ENCODE assay signal across 17 cellular contexts in genomic region chr12:47028981-47029708, GRCh38. TPM values are rescaled to one million over a fixed set of nuclear protein-coding genes. Genes with fewer than 3 reads are reported as not detected.
DNase-seq lines count a peak whose midpoint lies in the region; ATAC-seq, FAIRE-seq and TF ChIP-seq lines count a peak whose summit lies in the region.
"Had no signal": no experiment of that assay in that cellular context is flagged by ENCODE, and none has a peak within 500 bp of the region (broad histone marks: within the 10 kb centered on the region; RNA-seq: fewer than 3 reads in every experiment).

No MANE protein-coding gene starts in this region.

- 75% methylated on average over 4 of the region's 4 CpGs for WGBS in mammary epithelial cell (ENCODE audit: low coverage, missing lambda C conversion rate)
- WGBS in IMR-90 (ENCODE audit: extremely low coverage in 2 of 2, insufficient read length in 1 of 2), 2 experiments = 100% methylated on average over 1 of the region's 4 CpGs; no CpG with 5 or more reads in 1 of the 2 experiments
- 27% methylated on average over 4 of the region's 4 CpGs for WGBS in SK-N-SH (ENCODE audit: low lambda C conversion rate)
- 66 to 95% (median 82%) methylated on average over 4 of the region's 4 CpGs for WGBS in small intestine, 3 donors
- 93% methylated on average over 2 of the region's 4 CpGs for WGBS in mesenchymal stem cell

- H3K4ac ChIP-seq in IMR-90 (ENCODE audit: low read depth, low read length) (0 out of 2 replicates have a peak overlapping the region, but pooled peaks have one; percentile 30), mesenchymal stem cell (ENCODE audit: low read depth in 1 of 2, low read length in 2 of 2) (no peak overlapping the region)

- H3K14ac ChIP-seq in IMR-90 (replicated peaks; ENCODE audit: low read depth, low read length) (peak overlapping the region; percentile 64), mesenchymal stem cell (ENCODE audit: low read length in 2 of 2) (no peak overlapping the region)

- no peak overlapping the region for H3K27ac Mint-ChIP-seq in MCF 10A (ENCODE audit: low read depth, unreplicated experiment)
- H3K27ac Mint-ChIP-seq: B cell; CD4-positive, alpha-beta T cell; GM23338 had no signal

- H3F3A ChIP-seq in SK-N-SH (replicated peaks; ENCODE audit: insufficient read depth) = no peaks in the 10 kb centered on the region

- no peaks in the 10 kb centered on the region for H3K36me3 Mint-ChIP-seq in MCF 10A (ENCODE audit: insufficient read depth, unreplicated experiment)

- H2BK20ac ChIP-seq in IMR-90 (ENCODE audit: low read depth, low read length) = no peak overlapping the region

- no peak for FAIRE-seq in small intestine (lab: Jason Lieb, UNC)
- FAIRE-seq: G401.6, GM12891 had no signal

- H3K79me1 ChIP-seq in IMR-90 (ENCODE audit: low read depth in 1 of 2, low read length in 2 of 2) (no peaks in the 10 kb centered on the region), mesenchymal stem cell (replicated peaks; ENCODE audit: low read length, poor library complexity, severe bottlenecking) (no peaks in the 10 kb centered on the region)

- H4K20me1 ChIP-seq in mammary epithelial cell (ENCODE audit: insufficient read depth, low read length) = no peaks in the 10 kb centered on the region
- no peaks in the 10 kb centered on the region for H4K20me1 ChIP-seq in IMR-90 (ENCODE audit: insufficient read depth, low read length)
- no peaks in the 10 kb centered on the region for H4K20me1 ChIP-seq in SK-N-SH (ENCODE audit: insufficient read depth)

- H2AK5ac ChIP-seq in IMR-90 (ENCODE audit: low read depth, low read length) (no peak overlapping the region), mesenchymal stem cell (ENCODE audit: low read length, severe bottlenecking) (no peak overlapping the region)

- peaks cover 21% of the 10 kb centered on the region for H3K4me1 Mint-ChIP-seq in MCF 10A (ENCODE audit: insufficient read depth, unreplicated experiment)

- no peak overlapping the region for H2AFZ ChIP-seq in mammary epithelial cell (ENCODE audit: low read depth, low read length)
- H2AFZ ChIP-seq in IMR-90 (replicated peaks; ENCODE audit: low read length, poor library complexity) = no peak overlapping the region
- H2AFZ ChIP-seq in SK-N-SH (ENCODE audit: low read depth) = no peak overlapping the region
- H2AFZ ChIP-seq in mesenchymal stem cell (ENCODE audit: low read depth, low read length) = no peak overlapping the region
- H2AFZ ChIP-seq: GM23338 had no signal

- no peak overlapping the region for H2AK9ac ChIP-seq in IMR-90 (replicated peaks; ENCODE audit: low read depth, low read length, poor library complexity)

- H3K4me2 ChIP-seq in mammary epithelial cell (ENCODE audit: insufficient read depth, low read depth, low read length) (no peak overlapping the region), IMR-90 (ENCODE audit: low read depth, low read length) (no peak overlapping the region), SK-N-SH (no peak overlapping the region), mesenchymal stem cell (ENCODE audit: low read length, poor library complexity, severe bottlenecking) (no peak overlapping the region)
- H3K4me2 ChIP-seq: GM23338 had no signal

- no peak for TF ChIP-seq CTCF in mammary epithelial cell (conservative IDR thresholded peaks at IDR 0.05 in 1 of 2, IDR thresholded peaks at IDR 0.05 in 1 of 2; ENCODE audit: extremely low read depth in 1 of 2, insufficient read depth in 1 of 2, low read depth in 1 of 2, low read length in 2 of 2)
- no peak for TF ChIP-seq CTCF in MCF 10A (IDR thresholded peaks at IDR 0.05; ENCODE audit: unreplicated experiment)
- TF ChIP-seq CTCF in IMR-90 (conservative IDR thresholded peaks at IDR 0.05; ENCODE audit: low read depth, low read length) = no peak
- no peak for TF ChIP-seq CTCF in SK-N-SH (IDR thresholded peaks at IDR 0.05)
- no peak for TF ChIP-seq CTCF in ascending aorta (IDR thresholded peaks at IDR 0.05)

- DNase-seq in mammary epithelial cell (peak; percentile 13), MCF 10A (ENCODE audit: unreplicated experiment) (no peak), IMR-90 (no peak), SK-N-SH (no peak), small intestine (peak; percentile 29), ascending aorta (ENCODE audit: low spot score in 2 of 2) (no peak), mesenchymal stem cell (no peak)
- no peak for DNase-seq in activated T-cell treated with anti-CD3 and anti-CD28 coated beads, Interleukin-2, amount 50 U/mL, for 48 hours
- DNase-seq: C1 segment of cervical spinal cord; Calu3; CD4-positive, alpha-beta T cell; DMS 273 treated with DMSO at 0.1 percent for 48 hours; H7 had no signal

- H3K56ac ChIP-seq in IMR-90 (ENCODE audit: extremely low read depth, insufficient read depth, low read length) = no peak overlapping the region

- POLR2A ChIA-PET in MCF 10A (lab: Yijun Ruan, JAX) = no interaction called here
- POLR2A ChIA-PET in IMR-90 (lab: Charles Lee; ENCODE audit: unreplicated experiment) = interaction anchor here (0.6 kb wide), 1 partner anchor 76 kb away, joined by 6 read pairs; no protein-coding TSS in a partner anchor
- POLR2A ChIA-PET in SK-N-SH (lab: Yijun Ruan, JAX) = no interaction called here

- TF ChIP-seq RAD21 in IMR-90 (IDR thresholded peaks at IDR 0.05; ENCODE audit: low read length) = no peak
- no peak for TF ChIP-seq RAD21 in SK-N-SH (IDR thresholded peaks at IDR 0.05; ENCODE audit: low read length)

- H3K9me3 ChIP-seq in mammary epithelial cell (replicated peaks; ENCODE audit: insufficient read depth, low read length) = no peaks in the 10 kb centered on the region
- H3K9me3 ChIP-seq in IMR-90 (ENCODE audit: control insufficient read depth, insufficient read depth, low read length) = no peaks in the 10 kb centered on the region
- H3K9me3 ChIP-seq in SK-N-SH = no peaks in the 10 kb centered on the region
- H3K9me3 ChIP-seq in small intestine (ENCODE audit: control insufficient read depth, low read depth) = no peaks in the 10 kb centered on the region
- H3K9me3 ChIP-seq in ascending aorta = no peaks in the 10 kb centered on the region
- H3K9me3 ChIP-seq in mesenchymal stem cell (ENCODE audit: control insufficient read depth, low read length) = no peaks in the 10 kb centered on the region

- H3K9ac ChIP-seq in mammary epithelial cell (ENCODE audit: insufficient read depth, low read length) (no peak overlapping the region), IMR-90 (ENCODE audit: low read depth, low read length) (no peak overlapping the region), SK-N-SH (no peak overlapping the region), mesenchymal stem cell (ENCODE audit: low read length) (no peak overlapping the region)

- H3K79me2 ChIP-seq in mammary epithelial cell (ENCODE audit: insufficient read depth, low read length) (no peaks in the 10 kb centered on the region), SK-N-SH (ENCODE audit: insufficient read depth) (no peaks in the 10 kb centered on the region)

- no peaks in the 10 kb centered on the region for H3K9me2 ChIP-seq in SK-N-SH

- intact Hi-C loops in mammary epithelial cell (cut with micrococcal nuclease) = no loop called here
- intact Hi-C loops in MCF 10A (cut with micrococcal nuclease) = loop anchor here (10.0 kb wide), 1 partner anchor 544 kb away; no protein-coding TSS in a partner anchor
- intact Hi-C loops in IMR-90 (cut with micrococcal nuclease) = no loop called here
- intact Hi-C loops in ascending aorta (cut with DNase I) = loop anchor here (10.0 kb wide), 1 partner anchor 904 kb away; no protein-coding TSS in a partner anchor

- no peaks in the 10 kb centered on the region for H3K27me3 ChIP-seq in mammary epithelial cell (ENCODE audit: insufficient read depth, low read length)
- H3K27me3 ChIP-seq in IMR-90 (ENCODE audit: control insufficient read depth, insufficient read depth, low read length) = no peaks in the 10 kb centered on the region
- H3K27me3 ChIP-seq in SK-N-SH (ENCODE audit: insufficient read depth) = no peaks in the 10 kb centered on the region
- peaks cover 0 to 1% of the 10 kb centered on the region in 2 donors for H3K27me3 ChIP-seq in small intestine (ENCODE audit: control insufficient read depth in 2 of 2, insufficient read depth in 2 of 2, low read length in 2 of 2)
- H3K27me3 ChIP-seq in ascending aorta = no peaks in the 10 kb centered on the region
- peaks cover 0 to 8% of the 10 kb centered on the region in 2 experiments for H3K27me3 ChIP-seq in mesenchymal stem cell (ENCODE audit: control insufficient read depth in 1 of 2, insufficient read depth in 1 of 2, low read length in 2 of 2)

- H2BK120ac ChIP-seq in IMR-90 (ENCODE audit: low read depth, low read length) = no peak overlapping the region
- H2BK120ac ChIP-seq in mesenchymal stem cell (ENCODE audit: low read depth, low read length) = no peak overlapping the region

- 0 out of 4 replicates have a peak, but pooled peaks of 1 of the 2 experiments have one; percentile 20 for TF ChIP-seq EP300 in SK-N-SH (IDR thresholded peaks at IDR 0.05; ENCODE audit: borderline replicate concordance in 1 of 2, low read depth in 1 of 2, low read length in 1 of 2)

- H2BK12ac ChIP-seq in mesenchymal stem cell (ENCODE audit: low read length in 2 of 2) = no peak overlapping the region

- dilution Hi-C loops in mammary epithelial cell (cut with HindIII; ENCODE audit: low sequenced_read_pairs) = no loop called here
- dilution Hi-C loops in IMR-90 (cut with HindIII; ENCODE audit: low sequenced_read_pairs, unreplicated experiment) = no loop called here

- no peak for TF ChIP-seq POLR2A in IMR-90 (IDR thresholded peaks at IDR 0.05; ENCODE audit: low read depth, low read length)

- no peak overlapping the region for H3K18ac ChIP-seq in IMR-90 (ENCODE audit: low read depth, low read length)
- H3K18ac ChIP-seq in mesenchymal stem cell (ENCODE audit: low read depth in 1 of 2, low read length in 2 of 2) = no peak overlapping the region

- H3K23ac ChIP-seq in IMR-90 (ENCODE audit: low read depth, low read length) = no peak overlapping the region
- H3K23ac ChIP-seq in mesenchymal stem cell (ENCODE audit: low read length in 2 of 2) = no peak overlapping the region

- no peaks in the 10 kb centered on the region for H3K36me3 ChIP-seq in mammary epithelial cell (ENCODE audit: insufficient read depth, low read length)
- H3K36me3 ChIP-seq in IMR-90 (ENCODE audit: control insufficient read depth, insufficient read depth, low read length) = no peaks in the 10 kb centered on the region
- H3K36me3 ChIP-seq in SK-N-SH (replicated peaks in 1 of 2; ENCODE audit: control insufficient read depth in 1 of 2, insufficient read depth in 2 of 2, low read length in 1 of 2) = no peaks in the 10 kb centered on the region
- no peaks in the 10 kb centered on the region for H3K36me3 ChIP-seq in small intestine (ENCODE audit: control insufficient read depth in 2 of 2, insufficient read depth in 2 of 2, low read length in 2 of 2)
- H3K36me3 ChIP-seq in ascending aorta = no peaks in the 10 kb centered on the region
- H3K36me3 ChIP-seq in mesenchymal stem cell (ENCODE audit: control insufficient read depth in 1 of 2, insufficient read depth in 2 of 2, low read depth in 1 of 2, low read length in 2 of 2) = no peaks in the 10 kb centered on the region

- H3K9me3 Mint-ChIP-seq in MCF 10A (ENCODE audit: unreplicated experiment) = no peaks in the 10 kb centered on the region
- H3K9me3 Mint-ChIP-seq: CD4-positive, alpha-beta T cell; GM23338 had no signal

- H4K5ac ChIP-seq in IMR-90 (ENCODE audit: low read depth, low read length) = no peak overlapping the region

- H3K4me3 Mint-ChIP-seq in MCF 10A (ENCODE audit: unreplicated experiment) = no peak overlapping the region
- H3K4me3 Mint-ChIP-seq: B cell; CD4-positive, alpha-beta T cell; GM23338 had no signal

- in situ Hi-C loops in mammary epithelial cell (cut with MboI; ENCODE audit: low sequenced_read_pairs in 2 of 2) (loop anchor here (25.0 kb wide), 2 partner anchors 633 to 658 kb away; no protein-coding TSS in a partner anchor), IMR-90 (cut with MboI; ENCODE audit: low sequenced_read_pairs) (no loop called here)

- H3K4me3 ChIP-seq in mammary epithelial cell (replicated peaks in 1 of 3; ENCODE audit: insufficient read depth in 1 of 3, low read depth in 2 of 3, low read length in 3 of 3) = no peak overlapping the region
- H3K4me3 ChIP-seq in IMR-90 (ENCODE audit: insufficient read depth, low read depth, low read length) = no peak overlapping the region
- no peak overlapping the region for H3K4me3 ChIP-seq in SK-N-SH (ENCODE audit: low read depth in 2 of 2, low read length in 1 of 2)
- H3K4me3 ChIP-seq in small intestine (ENCODE audit: low read depth in 1 of 2, low read length in 2 of 2) = no peak overlapping the region
- no peak overlapping the region for H3K4me3 ChIP-seq in ascending aorta
- H3K4me3 ChIP-seq in mesenchymal stem cell (ENCODE audit: insufficient read depth in 1 of 2, low read depth in 1 of 2, low read length in 2 of 2) = no peak overlapping the region
- H3K4me3 ChIP-seq: GM23338 had no signal

- H2BK5ac ChIP-seq in IMR-90 (ENCODE audit: low read depth, low read length, poor library complexity, severe bottlenecking) (no peak overlapping the region), mesenchymal stem cell (ENCODE audit: low read depth, low read length, poor library complexity, severe bottlenecking) (no peak overlapping the region)

- H4K91ac ChIP-seq in IMR-90 (ENCODE audit: insufficient read depth, low read depth, low read length) (0 out of 2 replicates have a peak overlapping the region, but pooled peaks have one; percentile 21), mesenchymal stem cell (ENCODE audit: low read length) (no peak overlapping the region)

- CTCF ChIA-PET in mammary epithelial cell (lab: Charles Lee; ENCODE audit: low non-redundant PET) = interaction anchor here (0.6 kb wide), 1 partner anchor 57 kb away, joined by 3 read pairs; no protein-coding TSS in a partner anchor
- CTCF ChIA-PET in MCF 10A (lab: Yijun Ruan, JAX) = interaction anchor here (0.7 to 1.3 kb wide), 3 partner anchors 8 to 379 kb away, joined by 3 to 5 read pairs (median 4); no protein-coding TSS in a partner anchor
- CTCF ChIA-PET in IMR-90 (lab: Yijun Ruan, JAX) = no interaction called here
- CTCF ChIA-PET in SK-N-SH (lab: Yijun Ruan, JAX) = no interaction called here

- H3K4me1 ChIP-seq in mammary epithelial cell (ENCODE audit: insufficient read depth, low read length) = peaks cover 19% of the 10 kb centered on the region
- peaks cover 2% of the 10 kb centered on the region for H3K4me1 ChIP-seq in IMR-90 (ENCODE audit: control insufficient read depth, insufficient read depth, low read length)
- H3K4me1 ChIP-seq in SK-N-SH (ENCODE audit: control insufficient read depth in 1 of 2, insufficient read depth in 2 of 2, low read depth in 1 of 2, low read length in 1 of 2) = no peaks in the 10 kb centered on the region
- no peaks in the 10 kb centered on the region for H3K4me1 ChIP-seq in small intestine (ENCODE audit: control insufficient read depth in 2 of 2, insufficient read depth in 1 of 2, low read depth in 1 of 2, low read length in 1 of 2)
- peaks cover 0 to 5% of the 10 kb centered on the region in 2 donors for H3K4me1 ChIP-seq in ascending aorta
- H3K4me1 ChIP-seq in mesenchymal stem cell (ENCODE audit: control insufficient read depth, insufficient read depth, low read depth, low read length) = peaks cover 3% of the 10 kb centered on the region

- no peak overlapping the region; the same call in 2 of the 3 replicates for H2BK15ac ChIP-seq in IMR-90 (ENCODE audit: low read depth, low read length)
- H2BK15ac ChIP-seq in mesenchymal stem cell (ENCODE audit: low read depth, poor library complexity, severe bottlenecking) = no peak overlapping the region

- H4K8ac ChIP-seq in IMR-90 (ENCODE audit: low read depth in 2 of 2, low read length in 2 of 2) (no peak overlapping the region), mesenchymal stem cell (ENCODE audit: low read length) (no peak overlapping the region)

- H3K27ac ChIP-seq in mammary epithelial cell (ENCODE audit: insufficient read depth, low read depth, low read length) = no peak overlapping the region
- H3K27ac ChIP-seq in IMR-90 (ENCODE audit: insufficient read depth, low read length) = no peak overlapping the region
- H3K27ac ChIP-seq in SK-N-SH (ENCODE audit: low read depth in 2 of 2, low read length in 1 of 2) = no peak overlapping the region
- H3K27ac ChIP-seq in small intestine (ENCODE audit: low read depth in 1 of 2, low read length in 1 of 2) = no peak overlapping the region
- H3K27ac ChIP-seq in ascending aorta = no peak overlapping the region
- H3K27ac ChIP-seq in mesenchymal stem cell (ENCODE audit: low read length, poor library complexity, severe bottlenecking) = no peak overlapping the region

- H3K27me3 Mint-ChIP-seq in MCF 10A (ENCODE audit: insufficient read depth, unreplicated experiment) = no peaks in the 10 kb centered on the region
- H3K27me3 Mint-ChIP-seq: B cell had no signal

- ATAC-seq in IMR-90 (ENCODE audit: low read depth) = no peak
- ATAC-seq: GM23338 had no signal

- BruUV-seq in mammary epithelial cell (replicated peaks; lab: Mats Ljungman, UMichigan) (no TSS peak), MCF 10A (replicated peaks; lab: Mats Ljungman, UMichigan) (no TSS peak), IMR-90 (replicated peaks; lab: Mats Ljungman, UMichigan) (no TSS peak)

- peaks cover 2% of the 10 kb centered on the region; the same call in 1 of the 2 replicates for H3K9me1 ChIP-seq in IMR-90 (ENCODE audit: insufficient read depth, low read length)

RNA-seq across cellular contexts. Expression of gene PCED1B, which starts 50.3 kb away (rescaled TPM):
- total RNA-seq in mammary epithelial cell (10 to 100 TPM in 1 of 2 donors, 1 to 10 TPM in 1; 2.3 to 10.3 TPM), MCF 10A (2022) (5.1 and 9.6 TPM in 2 replicates), IMR-90 (2012; rRNA removed) (0.28 and 0.36 TPM in 2 replicates), ascending aorta (1.5 TPM)
- polyA plus RNA-seq in mammary epithelial cell (3.3 TPM), IMR-90 (2012; rRNA removed) (2.0 and 2.6 TPM in 2 replicates), SK-N-SH (2012; rRNA removed) (0.08 and 0.21 TPM in 2 replicates), small intestine (1 to 10 TPM in 2 of 3 donors, not detected in 1; 1.4 to 1.6 TPM)
- polyA minus RNA-seq in mammary epithelial cell = 0.67 TPM
- polyA plus RNA-seq in IMR-90 (2012; cell fraction: cytosol; rRNA removed) = 1.4 and 2.1 TPM in 2 replicates
- 5.1 and 8.9 TPM in 2 replicates for polyA plus RNA-seq in IMR-90 (2012; cell fraction: nucleus; rRNA removed; ENCODE audit: low replicate concordance)
- 0.07 and 0.10 TPM in 2 replicates for polyA plus RNA-seq in SK-N-SH (2012; cell fraction: cytosol; rRNA removed)
- 0.33 and 0.40 TPM in 2 replicates for polyA plus RNA-seq in SK-N-SH (2012; cell fraction: nucleus; rRNA removed)
- 3.0 TPM for polyA plus RNA-seq in mesenchymal stem cell (2013, experiment 1 of 2)
- polyA plus RNA-seq in mesenchymal stem cell (2013, experiment 2 of 2) = 2.4 TPM

RNA-seq across cellular contexts. Expression of gene AMIGO2, which starts 50.6 kb away (rescaled TPM):
- total RNA-seq in mammary epithelial cell (100 to 1,000 TPM in 1 of 2 donors, 10 to 100 TPM in 1; 96.1 to 241 TPM), MCF 10A (2022) (13.0 and 32.6 TPM in 2 replicates), IMR-90 (2012; rRNA removed) (31.7 and 32.6 TPM in 2 replicates), ascending aorta (22.7 TPM)
- polyA plus RNA-seq in mammary epithelial cell (48.8 TPM), IMR-90 (2012; rRNA removed) (17.1 and 20.1 TPM in 2 replicates), SK-N-SH (2012; rRNA removed) (1.2 and 1.3 TPM in 2 replicates), small intestine (1 to 10 TPM in 1 of 3 donors, under 1 TPM in 2; 0.22 to 7.8 (median 0.54) TPM)
- 39.9 TPM for polyA minus RNA-seq in mammary epithelial cell
- polyA plus RNA-seq in IMR-90 (2012; cell fraction: cytosol; rRNA removed) = 4.4 and 5.0 TPM in 2 replicates
- 5.1 and 26.1 TPM in 2 replicates for polyA plus RNA-seq in IMR-90 (2012; cell fraction: nucleus; rRNA removed; ENCODE audit: low replicate concordance)
- 1.1 and 1.2 TPM in 2 replicates for polyA plus RNA-seq in SK-N-SH (2012; cell fraction: cytosol; rRNA removed)
- polyA plus RNA-seq in SK-N-SH (2012; cell fraction: nucleus; rRNA removed) = 1.1 and 2.6 TPM in 2 replicates
- 13.2 TPM for polyA plus RNA-seq in mesenchymal stem cell (2013, experiment 1 of 2)
- 13.5 TPM for polyA plus RNA-seq in mesenchymal stem cell (2013, experiment 2 of 2)

Comparison
In these comparisons a context has a peak if more than half of its experiments do, and no peak if none do; other contexts are left out.
1. DNase-seq: peak in mammary epithelial cell (single experiment) and small intestine (single experiment); none in MCF 10A (single experiment), IMR-90 (single experiment), SK-N-SH (single experiment), ascending aorta (0 of 2), mesenchymal stem cell (single experiment) and activated T-cell treated with anti-CD3 and anti-CD28 coated beads, Interleukin-2, amount 50 U/mL, for 48 hours (0 of 2).
2. intact Hi-C loops: an anchor here in MCF 10A (10.0 kb wide) and ascending aorta (10.0 kb wide); none called in mammary epithelial cell and IMR-90.
3. CTCF ChIA-PET loops: an anchor here in mammary epithelial cell (0.6 kb wide) and MCF 10A (0.7 to 1.3 kb wide); none called in IMR-90 and SK-N-SH.